ENCODE assay signal across 20 cellular contexts in the genomic region with DNA sequence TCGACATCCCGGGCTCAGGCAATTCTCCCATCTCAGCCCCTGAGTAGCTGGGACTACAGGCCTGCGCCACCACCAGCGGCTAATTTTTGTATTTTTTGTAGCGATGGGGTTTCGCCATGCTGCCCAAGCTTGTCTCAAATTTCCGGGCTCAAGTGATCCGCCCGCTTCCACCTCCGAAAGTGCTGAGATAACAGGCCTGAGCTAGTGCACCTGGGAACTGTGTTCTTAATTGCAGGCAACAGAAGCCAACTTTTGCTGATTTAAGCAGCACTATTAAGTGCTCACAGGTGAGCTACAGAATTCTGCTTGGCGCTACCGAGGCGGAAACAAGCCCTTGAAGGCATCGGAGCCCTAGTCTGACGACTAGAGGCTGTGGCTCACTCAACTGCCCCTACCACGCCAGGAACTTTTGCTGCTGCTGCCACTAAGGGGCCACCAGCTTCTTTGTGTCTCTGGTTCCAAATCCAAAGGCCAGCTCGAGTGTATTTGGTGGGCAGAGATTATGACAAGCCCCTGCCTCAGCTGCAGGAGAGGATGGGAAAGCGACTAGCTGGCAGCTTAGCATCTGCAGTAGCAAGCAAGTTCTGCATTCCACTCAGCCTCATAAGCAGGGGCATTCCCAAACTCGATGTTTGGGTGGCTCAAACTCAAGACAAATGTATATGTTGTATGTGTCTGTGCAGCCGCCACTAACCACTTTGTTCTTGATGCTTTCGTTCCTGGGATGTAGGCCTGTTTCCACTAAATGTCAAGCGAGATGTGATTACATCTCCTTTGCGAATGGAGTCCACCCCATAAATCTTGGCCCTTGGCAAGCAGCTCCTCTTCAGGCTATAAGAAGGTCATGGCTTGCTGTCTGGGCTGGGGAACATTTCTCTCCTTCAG. TPM values are rescaled to one million over a fixed set of nuclear protein-coding genes. Genes with fewer than 3 reads are reported as not detected.
DNase-seq lines count a peak whose midpoint lies in the region; TF ChIP-seq lines count a peak whose summit lies in the region.
"Had no signal": no experiment of that assay in that cellular context is flagged by ENCODE, and none has a peak within 500 bp of the region (broad histone marks: within the 10 kb centered on the region; RNA-seq: fewer than 3 reads in every experiment).

No MANE protein-coding gene starts in this region.

- H3K27me3 ChIP-seq in MM.1S (replicated peaks; ENCODE audit: insufficient read depth, low read length) (peaks cover 61% of the 10 kb centered on the region), endodermal cell (ENCODE audit: control insufficient read depth, insufficient read depth, low read length, poor library complexity, severe bottlenecking) (no peaks in the 10 kb centered on the region), testis (no peaks in the 10 kb centered on the region)

- WGBS in endodermal cell (ENCODE audit: insufficient coverage in 1 of 2, insufficient read length in 1 of 2), 2 experiments, result 89 to 92% methylated on average over 19 to 23 of the region's 23 CpGs
- WGBS in testis, 2 donors, result 68% methylated on average over 21 to 23 of the region's 23 CpGs

- no peaks in the 10 kb centered on the region for H3K79me2 ChIP-seq in MM.1S (ENCODE audit: low read length)

- peaks cover 10% of the 10 kb centered on the region for H3F3A ChIP-seq in MM.1S (ENCODE audit: insufficient read depth, low read length)

- H3K36me3 Mint-ChIP-seq in endodermal cell (ENCODE audit: low read depth), result no peaks in the 10 kb centered on the region
- H3K36me3 Mint-ChIP-seq: activated naive CD4-positive, alpha-beta T cell treated with anti-CD3 and anti-CD28 coated beads, Interleukin-2, amount 10 ng/mL, durations not matched to agents 7 days and 5 days had no signal

- H3K36me3 ChIP-seq in MM.1S (replicated peaks; ENCODE audit: insufficient read depth, low read length) (no peaks in the 10 kb centered on the region), endodermal cell (ENCODE audit: control insufficient read depth, insufficient read depth, low read length) (no peaks in the 10 kb centered on the region), testis (ENCODE audit: low read depth, missing control alignments) (no peaks in the 10 kb centered on the region)
- H3K36me3 ChIP-seq: prostate gland, transverse colon had no signal

- H3K27me3 Mint-ChIP-seq in endodermal cell (ENCODE audit: insufficient read depth), result no peaks in the 10 kb centered on the region

- no peaks in the 10 kb centered on the region for H3K4me1 Mint-ChIP-seq in endodermal cell
- H3K4me1 Mint-ChIP-seq: activated B cell treated with CpG ODN at 0.5 μM for 24 hours; activated naive CD4-positive, alpha-beta T cell treated with anti-CD3 and anti-CD28 coated beads, Interleukin-2, amount 10 ng/mL, durations not matched to agents 7 days and 5 days; CD8-positive, alpha-beta memory T cell; naive B cell had no signal

- H3K27ac Mint-ChIP-seq in endodermal cell, result no peak overlapping the region
- H3K27ac Mint-ChIP-seq: activated B cell treated with CpG ODN at 0.5 μM for 24 hours; activated naive CD4-positive, alpha-beta T cell treated with anti-CD3 and anti-CD28 coated beads, Interleukin-2, amount 10 ng/mL, durations not matched to agents 7 days and 5 days had no signal

- no peak overlapping the region for H3K4me3 Mint-ChIP-seq in endodermal cell
- H3K4me3 Mint-ChIP-seq: activated B cell treated with CpG ODN at 0.5 μM for 24 hours; activated naive CD4-positive, alpha-beta T cell treated with anti-CD3 and anti-CD28 coated beads, Interleukin-2, amount 10 ng/mL, durations not matched to agents 7 days and 5 days; CD8-positive, alpha-beta memory T cell had no signal

- DNase-seq in MM.1S (peak; percentile 82), NCI-H2171 (lab: John Stamatoyannopoulos, UW) (peak; percentile 85), endodermal cell (peak; percentile 37), testis (no peak), hypothalamus (lab: John Stamatoyannopoulos, UW) (no peak), occipital lobe (lab: John Stamatoyannopoulos, UW) (no peak)
- no peak for DNase-seq in NK-92 treated with Interleukin-12 subunit alpha and Interleukin-12 subunit beta, amount 100 ng/mL, for 24 hours (lab: John Stamatoyannopoulos, UW)
- DNase-seq: activated B cell treated with CpG ODN at 0.5 μM for 24 hours; activated CD4-positive, alpha-beta T cell treated with anti-CD3 and anti-CD28 coated beads, Interleukin-2, amount 50 U/mL, for 48 hours; activated naive CD4-positive, alpha-beta T cell treated with anti-CD3 and anti-CD28 coated beads, Interleukin-2, amount 10 ng/mL, durations not matched to agents 7 days and 5 days; activated T-cell treated with anti-CD3 and anti-CD28 coated beads for 4 hours; CD8-positive, alpha-beta memory T cell; central memory CD4-positive, alpha-beta T cell; hippocampal formation; naive B cell; NCI-H146; stimulated activated naive CD8-positive, alpha-beta T cell treated with anti-CD3 and anti-CD28 coated beads, Interleukin-15, Interleukin-2, amounts not matched to agents 100 U/mL and 50 U/mL, for 24 hours; T-helper 9 cell; transverse colon had no signal

- H3K4me1 ChIP-seq in MM.1S (ENCODE audit: low read length), result peaks cover 5% of the 10 kb centered on the region; the same call in 1 of the 2 replicates
- no peaks in the 10 kb centered on the region for H3K4me1 ChIP-seq in endodermal cell (ENCODE audit: control insufficient read depth, insufficient read depth, low read length)
- no peaks in the 10 kb centered on the region for H3K4me1 ChIP-seq in testis
- H3K4me1 ChIP-seq: prostate gland, transverse colon had no signal

- H2AFZ ChIP-seq in MM.1S (ENCODE audit: low read length), result peak overlapping the region; percentile 62

- H3K4me3 ChIP-seq in MM.1S (ENCODE audit: low read length) (peak overlapping the region; percentile 36), endodermal cell (ENCODE audit: low read length) (no peak overlapping the region), testis (peak overlapping the region; percentile 21 to 51)
- H3K4me3 ChIP-seq: prostate gland, transverse colon had no signal

- no peaks in the 10 kb centered on the region for H3K9me2 ChIP-seq in MM.1S (replicated peaks; ENCODE audit: insufficient read depth, low read length)

- TF ChIP-seq CTCF in MM.1S (IDR thresholded peaks at IDR 0.05; ENCODE audit: low read length) (no peak), endodermal cell (conservative IDR thresholded peaks at IDR 0.05) (no peak), testis (IDR thresholded peaks at IDR 0.05) (no peak)

- H3K9me3 Mint-ChIP-seq in endodermal cell, result peaks cover 13% of the 10 kb centered on the region
- H3K9me3 Mint-ChIP-seq: activated naive CD4-positive, alpha-beta T cell treated with anti-CD3 and anti-CD28 coated beads, Interleukin-2, amount 10 ng/mL, durations not matched to agents 7 days and 5 days; naive B cell had no signal

- H3K9me3 ChIP-seq in MM.1S (replicated peaks; ENCODE audit: insufficient read depth, low read length) (no peaks in the 10 kb centered on the region), endodermal cell (ENCODE audit: control insufficient read depth, low read length) (no peaks in the 10 kb centered on the region), testis (no peaks in the 10 kb centered on the region)
- H3K9me3 ChIP-seq: prostate gland, transverse colon had no signal

- H4K20me1 ChIP-seq in MM.1S (ENCODE audit: insufficient read depth, low read length), result no peaks in the 10 kb centered on the region

- peak overlapping the region; percentile 81 for H3K4me2 ChIP-seq in MM.1S (ENCODE audit: low read depth, low read length)

- H3K27ac ChIP-seq in MM.1S (ENCODE audit: low read length) (peak overlapping the region; percentile 56; the same call in 1 of the 2 replicates), endodermal cell (ENCODE audit: low read depth, low read length) (no peak overlapping the region), testis (no peak overlapping the region)
- H3K27ac ChIP-seq: prostate gland had no signal

- H3K9ac ChIP-seq in MM.1S (ENCODE audit: low read length) (0 out of 2 replicates have a peak overlapping the region, but pooled peaks have one; percentile 23), endodermal cell (ENCODE audit: extremely low read depth, low read length, poor library complexity, severe bottlenecking) (no peak overlapping the region)

- intact Hi-C loops in testis (cut with DNase I; ENCODE audit: low total_unique reads), result no loop called here

- TF ChIP-seq POLR2A in testis (IDR thresholded peaks at IDR 0.05), result no peak

RNA-seq across cellular contexts. Expression of a gene that starts 10.6 kb away (rescaled TPM):
- total RNA-seq in endodermal cell, result 1 to 10 TPM; 3.3 to 3.9 TPM
- polyA plus RNA-seq in endodermal cell (2013, experiment 1 of 2), result 0.57 TPM
- 0.33 TPM for polyA plus RNA-seq in endodermal cell (2013, experiment 2 of 2)
- 10 to 100 TPM; 10.2 to 15.5 TPM for total RNA-seq in testis
- polyA plus RNA-seq in testis (ENCODE audit: insufficient read depth, low read depth, low replicate concordance), result 17.7 TPM
- not detected for total RNA-seq in occipital lobe
- total RNA-seq: activated B cell treated with CpG ODN at 0.5 μM for 24 hours; CD8-positive, alpha-beta memory T cell had no signal
- polyA plus RNA-seq: CD8-positive, alpha-beta memory T cell had no signal

Comparison
In these comparisons a context has a peak if more than half of its experiments do, and no peak if none do; other contexts are left out.
1. DNase-seq: peak in MM.1S (single experiment), NCI-H2171 (single experiment) and endodermal cell (single experiment); none in testis (single experiment), hypothalamus (0 of 51), NK-92 treated with Interleukin-12 subunit alpha and Interleukin-12 subunit beta, amount 100 ng/mL, for 24 hours (single experiment) and occipital lobe (single experiment).